ENCODE assay signal across 13 cellular contexts in the genomic region with DNA sequence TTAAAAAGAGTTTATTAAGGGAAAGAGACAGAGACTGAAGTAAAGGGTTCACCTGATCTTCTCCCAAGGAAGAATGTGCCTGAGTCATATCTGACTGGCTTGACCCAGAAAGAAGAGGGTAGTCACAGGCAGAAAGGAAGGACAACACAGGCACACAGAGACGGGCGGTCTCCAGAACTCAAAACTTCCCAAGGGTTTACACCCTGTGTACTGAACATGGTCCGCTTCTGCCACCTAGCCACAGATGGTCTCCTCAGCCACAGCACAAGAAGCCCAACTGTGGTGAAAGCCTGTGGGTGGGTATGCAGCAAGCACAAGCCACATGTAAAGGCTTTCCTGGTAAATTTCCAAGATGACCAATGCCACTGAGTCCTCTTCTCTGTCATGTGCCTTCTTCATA. TPM values are rescaled to one million over a fixed set of nuclear protein-coding genes. Genes with fewer than 3 reads are reported as not detected.
DNase-seq lines count a peak whose midpoint lies in the region; ATAC-seq and TF ChIP-seq lines count a peak whose summit lies in the region.
"Had no signal": no experiment of that assay in that cellular context is flagged by ENCODE, and none has a peak within 500 bp of the region (broad histone marks: within the 10 kb centered on the region; RNA-seq: fewer than 3 reads in every experiment).

No MANE protein-coding gene starts in this region.

- H3K9me3 ChIP-seq in Loucy (ENCODE audit: insufficient read depth, low read depth, low read length) (no peaks in the 10 kb centered on the region), MM.1S (replicated peaks; ENCODE audit: insufficient read depth, low read length) (no peaks in the 10 kb centered on the region)

- no peaks in the 10 kb centered on the region for H3F3A ChIP-seq in Loucy (ENCODE audit: low read depth)
- H3F3A ChIP-seq in MM.1S (ENCODE audit: insufficient read depth, low read length): peaks cover 3% of the 10 kb centered on the region

- H3K4me3 ChIP-seq in Loucy (ENCODE audit: low read length, poor library complexity, severe bottlenecking) (no peak overlapping the region), MM.1S (ENCODE audit: low read length) (no peak overlapping the region)
- H3K4me3 ChIP-seq: gastroesophageal sphincter, GM12878 had no signal

- H3K4me2 ChIP-seq in Loucy (ENCODE audit: low read depth, low read length, poor library complexity, severe bottlenecking) (no peak overlapping the region), MM.1S (ENCODE audit: low read depth, low read length) (no peak overlapping the region)

- no peaks in the 10 kb centered on the region for H3K9me3 Mint-ChIP-seq in Calu3 (ENCODE audit: low read depth, unreplicated experiment)
- peaks cover 9% of the 10 kb centered on the region for H3K9me3 Mint-ChIP-seq in mesothelial cell of epicardium

- DNase-seq in Calu3 (peak; percentile 44), cerebellar cortex (ENCODE audit: low spot score) (peak; percentile 7), mesothelial cell of epicardium (ENCODE audit: low spot score in 2 of 2, unreplicated experiment in 2 of 2) (no peak), MM.1S (no peak)
- no peak for DNase-seq in stimulated activated naive CD8-positive, alpha-beta T cell treated with anti-CD3 and anti-CD28 coated beads, Interleukin-15, Interleukin-2, amounts not matched to agents 100 U/mL and 50 U/mL, for 24 hours
- DNase-seq: NCI-H2107, right cardiac atrium had no signal

- no peaks in the 10 kb centered on the region for H3K36me3 Mint-ChIP-seq in Calu3 (ENCODE audit: insufficient read depth, unreplicated experiment)
- H3K36me3 Mint-ChIP-seq in mesothelial cell of epicardium: peaks cover 12% of the 10 kb centered on the region

- peaks cover 28% of the 10 kb centered on the region for H3K4me1 ChIP-seq in Loucy (ENCODE audit: insufficient read depth, low read length, poor library complexity, severe bottlenecking)
- H3K4me1 ChIP-seq in MM.1S (ENCODE audit: low read length): peaks cover 3% of the 10 kb centered on the region; the same call in 1 of the 2 replicates
- H3K4me1 ChIP-seq: gastroesophageal sphincter had no signal

- TF ChIP-seq CTCF in Calu3 (IDR thresholded peaks at IDR 0.05; ENCODE audit: unreplicated experiment) (no peak), Loucy (conservative IDR thresholded peaks at IDR 0.05; ENCODE audit: low read length) (peak; percentile 37), mesothelial cell of epicardium (IDR thresholded peaks at IDR 0.05; ENCODE audit: unreplicated experiment) (no peak), MM.1S (IDR thresholded peaks at IDR 0.05; ENCODE audit: low read length) (no peak)

- H3K36me3 ChIP-seq in Loucy (ENCODE audit: insufficient read depth, low read length): no peaks in the 10 kb centered on the region
- no peaks in the 10 kb centered on the region for H3K36me3 ChIP-seq in MM.1S (replicated peaks; ENCODE audit: insufficient read depth, low read length)
- H3K36me3 ChIP-seq: gastroesophageal sphincter had no signal

- H3K27ac Mint-ChIP-seq in Calu3 (ENCODE audit: unreplicated experiment) (no peak overlapping the region), mesothelial cell of epicardium (peak overlapping the region; percentile 94)

- no TSS peak for BruUV-seq in Calu3 (replicated peaks; lab: Mats Ljungman, UMichigan)

- H3K4me3 Mint-ChIP-seq in Calu3 (ENCODE audit: low read depth, unreplicated experiment) (no peak overlapping the region), mesothelial cell of epicardium (no peak overlapping the region)

- no peaks in the 10 kb centered on the region for H4K20me1 ChIP-seq in Loucy (ENCODE audit: insufficient read depth, low read length, poor library complexity, severe bottlenecking)
- no peaks in the 10 kb centered on the region for H4K20me1 ChIP-seq in MM.1S (ENCODE audit: insufficient read depth, low read length)

- H3K4me1 Mint-ChIP-seq in Calu3 (ENCODE audit: low read depth, unreplicated experiment) (peaks cover 7% of the 10 kb centered on the region), mesothelial cell of epicardium (peaks cover 50% of the 10 kb centered on the region)

- H3K27me3 Mint-ChIP-seq in Calu3 (ENCODE audit: unreplicated experiment) (no peaks in the 10 kb centered on the region), mesothelial cell of epicardium (ENCODE audit: low read depth) (peaks cover 2% of the 10 kb centered on the region)

- intact Hi-C loops in Calu3 (cut with micrococcal nuclease; ENCODE audit: unreplicated experiment): loop anchor here (2.0 kb wide), 1 partner anchor 127 kb away; no protein-coding TSS in a partner anchor

- peaks cover 17% of the 10 kb centered on the region for H3K79me2 ChIP-seq in Loucy (ENCODE audit: insufficient read depth, low read length)
- no peaks in the 10 kb centered on the region for H3K79me2 ChIP-seq in MM.1S (ENCODE audit: low read length)

- no peak overlapping the region for H3K9ac ChIP-seq in Loucy (ENCODE audit: low read depth, low read length, poor library complexity, severe bottlenecking)
- no peak overlapping the region for H3K9ac ChIP-seq in MM.1S (ENCODE audit: low read length)

- H3K27me3 ChIP-seq in Loucy (ENCODE audit: insufficient read depth, low read length, poor library complexity, severe bottlenecking) (no peaks in the 10 kb centered on the region), MM.1S (replicated peaks; ENCODE audit: insufficient read depth, low read length) (no peaks in the 10 kb centered on the region)
- H3K27me3 ChIP-seq: gastroesophageal sphincter had no signal

- no peak for ATAC-seq in GM21526 (IDR thresholded peaks at IDR 0.05; ENCODE audit: low FRiP score, unreplicated experiment)
- ATAC-seq in HG03520 (IDR thresholded peaks at IDR 0.05; ENCODE audit: unreplicated experiment): no peak
- ATAC-seq in stimulated activated naive CD8-positive, alpha-beta T cell treated with anti-CD3 and anti-CD28 coated beads, Interleukin-15, Interleukin-2, amounts not matched to agents 100 U/mL and 50 U/mL, for 24 hours: no peak
- ATAC-seq: gastroesophageal sphincter, GM12878 had no signal

- no peak overlapping the region for H3K27ac ChIP-seq in MM.1S (ENCODE audit: low read length)
- H3K27ac ChIP-seq: gastroesophageal sphincter had no signal

- H2AFZ ChIP-seq in Loucy (ENCODE audit: low read length) (no peak overlapping the region), MM.1S (ENCODE audit: low read length) (no peak overlapping the region)

- H3K9me2 ChIP-seq in Loucy (replicated peaks; ENCODE audit: low read depth, low read length): no peaks in the 10 kb centered on the region
- H3K9me2 ChIP-seq in MM.1S (replicated peaks; ENCODE audit: insufficient read depth, low read length): no peaks in the 10 kb centered on the region

- CTCF ChIA-PET in Calu3 (lab: Charles Lee): no interaction called here

RNA-seq across cellular contexts. Expression of a gene that starts 17.2 kb away (rescaled TPM):
- total RNA-seq in Calu3 (2022) (10.6 and 15.9 TPM in 2 replicates), mesothelial cell of epicardium (2.0 to 2.2 TPM (median 2.1 TPM) in 3 replicates)

RNA-seq across cellular contexts. Expression of a gene that starts 20.4 kb away (rescaled TPM):
- total RNA-seq in Calu3 (2022) (not detected in 2 replicates), mesothelial cell of epicardium (not detected in 3 replicates)
- total RNA-seq: activated CD8-positive, alpha-beta memory T cell treated with anti-CD3 and anti-CD28 coated beads for 36 hours; gastroesophageal sphincter; GM12878; right cardiac atrium had no signal

RNA-seq across cellular contexts. Expression of a gene that starts 31.2 kb away (rescaled TPM):
- total RNA-seq in Calu3 (2022) (not detected in 2 replicates), mesothelial cell of epicardium (0.22 to 0.51 TPM (median 0.45 TPM) in 3 replicates)
- total RNA-seq: activated CD8-positive, alpha-beta memory T cell treated with anti-CD3 and anti-CD28 coated beads for 36 hours; GM12878 had no signal

RNA-seq across cellular contexts. Expression of a gene that starts 50.3 kb away (rescaled TPM):
- 33.2 and 37.7 TPM in 2 replicates for total RNA-seq in Calu3 (2022)
- total RNA-seq in mesothelial cell of epicardium: 24.6 to 26.8 TPM (median 26.8 TPM) in 3 replicates

RNA-seq across cellular contexts. Expression of a gene that starts 50.9 kb away (rescaled TPM):
- total RNA-seq in Calu3 (2022): 22.9 and 23.7 TPM in 2 replicates
- 64.2 to 69.1 TPM (median 64.7 TPM) in 3 replicates for total RNA-seq in mesothelial cell of epicardium

Comparison
In these comparisons a context has a peak if more than half of its experiments do, and no peak if none do; other contexts are left out.
1. DNase-seq: peak in Calu3 (single experiment) and cerebellar cortex (single experiment); none in mesothelial cell of epicardium (0 of 2), MM.1S (single experiment) and stimulated activated naive CD8-positive, alpha-beta T cell treated with anti-CD3 and anti-CD28 coated beads, Interleukin-15, Interleukin-2, amounts not matched to agents 100 U/mL and 50 U/mL, for 24 hours (single experiment).